In genomic region chr2:39488450-39488849, GRCh38 we compare ENCODE assay signal across 9 cellular contexts. TPM values are rescaled to one million over a fixed set of nuclear protein-coding genes. Genes with fewer than 3 reads are reported as not detected.
DNase-seq lines count a peak whose midpoint lies in the region; ATAC-seq and TF ChIP-seq lines count a peak whose summit lies in the region.
"Had no signal": no experiment of that assay in that cellular context is flagged by ENCODE, and none has a peak within 500 bp of the region (broad histone marks: within the 10 kb centered on the region; RNA-seq: fewer than 3 reads in every experiment).

No MANE protein-coding gene starts in this region.

- DNase-seq in HT1080 (ENCODE audit: low read depth) = peak; percentile 93
- peak; percentile 17 for DNase-seq in T1000 (lab: John Stamatoyannopoulos, UW)
- DNase-seq in fibroblast of villous mesenchyme (ENCODE audit: low read depth) = peak; percentile 95
- DNase-seq in stimulated activated naive B cell treated with anti-CD40 and anti-IgM and Interleukin-4, amounts not matched to agents 10 μg/mL and 1 μg/mL and 100 μg/mL, for 72 hours = no peak
- no peak for DNase-seq in NCI-H1105 (lab: John Stamatoyannopoulos, UW)
- DNase-seq in iPS-NIHi7 (ENCODE audit: extremely low spot score) = no peak
- DNase-seq in T-helper 9 cell = no peak

- peaks cover 19 to 54% of the 10 kb centered on the region in 2 donors for H3K4me1 Mint-ChIP-seq in stimulated activated naive B cell treated with anti-CD40 and anti-IgM and Interleukin-4, amounts not matched to agents 10 μg/mL and 1 μg/mL and 100 μg/mL, for 72 hours

- H3K4me3 ChIP-seq in fibroblast of villous mesenchyme (ENCODE audit: low read depth, low read length) = no peak overlapping the region

- H3K27me3 Mint-ChIP-seq in stimulated activated naive B cell treated with anti-CD40 and anti-IgM and Interleukin-4, amounts not matched to agents 10 μg/mL and 1 μg/mL and 100 μg/mL, for 72 hours = no peaks in the 10 kb centered on the region
- H3K27me3 Mint-ChIP-seq: type B pancreatic cell had no signal

- peak overlapping the region; percentile 67 for H3K27ac Mint-ChIP-seq in stimulated activated naive B cell treated with anti-CD40 and anti-IgM and Interleukin-4, amounts not matched to agents 10 μg/mL and 1 μg/mL and 100 μg/mL, for 72 hours
- H3K27ac Mint-ChIP-seq: activated T-helper 17 cell treated with anti-CD3 and anti-CD28 coated beads, Interleukin-2, amount 50 U/mL, for 72 hours had no signal

- peaks cover 2 to 4% of the 10 kb centered on the region in 2 donors for H3K9me3 Mint-ChIP-seq in stimulated activated naive B cell treated with anti-CD40 and anti-IgM and Interleukin-4, amounts not matched to agents 10 μg/mL and 1 μg/mL and 100 μg/mL, for 72 hours
- H3K9me3 Mint-ChIP-seq: activated T-helper 17 cell treated with anti-CD3 and anti-CD28 coated beads, Interleukin-2, amount 50 U/mL, for 72 hours; type B pancreatic cell had no signal

- no peak for TF ChIP-seq CTCF in fibroblast of villous mesenchyme (IDR thresholded peaks at IDR 0.05; ENCODE audit: insufficient read depth, low read depth, low read length)

- peaks cover 2 to 7% of the 10 kb centered on the region in 2 donors for H3K36me3 Mint-ChIP-seq in stimulated activated naive B cell treated with anti-CD40 and anti-IgM and Interleukin-4, amounts not matched to agents 10 μg/mL and 1 μg/mL and 100 μg/mL, for 72 hours
- H3K36me3 Mint-ChIP-seq: type B pancreatic cell had no signal

- ATAC-seq in stimulated activated naive B cell treated with anti-CD40 and anti-IgM and Interleukin-4, amounts not matched to agents 10 μg/mL and 1 μg/mL and 100 μg/mL, for 72 hours (replicated peaks) = no peak
- ATAC-seq: activated T-helper 17 cell treated with anti-CD3 and anti-CD28 coated beads, Interleukin-2, amount 50 U/mL, for 72 hours had no signal

- H3K4me3 Mint-ChIP-seq in stimulated activated naive B cell treated with anti-CD40 and anti-IgM and Interleukin-4, amounts not matched to agents 10 μg/mL and 1 μg/mL and 100 μg/mL, for 72 hours = no peak overlapping the region
- H3K4me3 Mint-ChIP-seq: activated T-helper 17 cell treated with anti-CD3 and anti-CD28 coated beads, Interleukin-2, amount 50 U/mL, for 72 hours; type B pancreatic cell had no signal

RNA-seq across cellular contexts. Expression of gene MAP4K3, which starts 51.4 kb away (rescaled TPM):
- 17.6 and 25.1 TPM in 2 replicates for total RNA-seq in HT1080 (2014; rRNA removed; shearing (Covaris generic))
- 16.5 and 20.6 TPM in 2 replicates for polyA plus RNA-seq in HT1080 (2015; cell fraction: cytosol; rRNA removed)
- polyA plus RNA-seq in HT1080 (2015; cell fraction: nucleus; rRNA removed) = 36.4 and 44.1 TPM in 2 replicates
- total RNA-seq in fibroblast of villous mesenchyme = 78.0 and 97.2 TPM in 2 replicates

Comparison
In these comparisons a context has a peak if more than half of its experiments do, and no peak if none do; other contexts are left out.
1. DNase-seq: peak in HT1080 (single experiment), T1000 (single experiment) and fibroblast of villous mesenchyme (single experiment); none in stimulated activated naive B cell treated with anti-CD40 and anti-IgM and Interleukin-4, amounts not matched to agents 10 μg/mL and 1 μg/mL and 100 μg/mL, for 72 hours (single experiment), NCI-H1105 (single experiment), iPS-NIHi7 (single experiment) and T-helper 9 cell (single experiment).